Comparison of ENCODE assay signal across 8 cellular contexts in genomic region chr14:91060472-91061308, GRCh38. TPM values are rescaled to one million over a fixed set of nuclear protein-coding genes. Genes with fewer than 3 reads are reported as not detected.
DNase-seq lines count a peak whose midpoint lies in the region; ATAC-seq and TF ChIP-seq lines count a peak whose summit lies in the region.

Gene RPS6KA5 (minus strand): TSS chr14:91060641. CDS start chr14:91060434, 207 bp downstream.

- ATAC-seq in GM21515 (IDR thresholded peaks at IDR 0.05; ENCODE audit: unreplicated experiment), result peak; percentile 89

- H3K9ac ChIP-seq in OCI-LY3 (ENCODE audit: low read length), result peak within 1 kb of the TSS; percentile 93

- peak within 1 kb of the TSS; percentile 53 for H2AFZ ChIP-seq in OCI-LY3 (ENCODE audit: low read depth, low read length)

- H3K4me3 Mint-ChIP-seq in endothelial cell (ENCODE audit: unreplicated experiment), result peak within 1 kb of the TSS; percentile 80
- peak within 1 kb of the TSS; percentile 75 for H3K4me3 Mint-ChIP-seq in mesothelial cell of epicardium

- peak within 1 kb of the TSS; percentile 92 for H3K4me3 ChIP-seq in OCI-LY3 (ENCODE audit: low read length)

- DNase-seq in D341Med (ENCODE audit: low spot score) (peak; percentile 93), HuH-7 (ENCODE audit: low spot score) (peak; percentile 89), endothelial cell (ENCODE audit: low spot score) (peak; percentile 99), mesothelial cell of epicardium (ENCODE audit: low spot score in 2 of 2, unreplicated experiment in 2 of 2) (peak; percentile 99 to 100)
- peak; percentile 99 for DNase-seq in activated CD8-positive, alpha-beta memory T cell treated with anti-CD3 and anti-CD28 coated beads, Interleukin-2, amount 50 U/mL, for 48 hours
- DNase-seq in stimulated activated CD8-positive, alpha-beta memory T cell treated with anti-CD3 and anti-CD28 coated beads, Interleukin-15, amount 100 ng/mL, for 48 hours (ENCODE audit: low read depth in 2 of 2), result peak; percentile 100

- H3K79me2 ChIP-seq in OCI-LY3 (ENCODE audit: low read length), result peaks cover 35% of the 10 kb centered on the region

- H3K9me3 ChIP-seq in OCI-LY3 (ENCODE audit: insufficient read depth, low read length), result no peaks in the 10 kb centered on the region

- H3K4me2 ChIP-seq in OCI-LY3 (ENCODE audit: low read length), result peak within 1 kb of the TSS; percentile 91

- peaks cover 3% of the 10 kb centered on the region for H3K27me3 Mint-ChIP-seq in endothelial cell (ENCODE audit: unreplicated experiment)
- H3K27me3 Mint-ChIP-seq in mesothelial cell of epicardium (ENCODE audit: low read depth), result no peaks in the 10 kb centered on the region

- peak within 1 kb of the TSS; percentile 87 for H3K27ac ChIP-seq in OCI-LY3 (ENCODE audit: low read length)

- H3K36me3 Mint-ChIP-seq in endothelial cell (ENCODE audit: low read depth, unreplicated experiment) (no peaks in the 10 kb centered on the region), mesothelial cell of epicardium (no peaks in the 10 kb centered on the region)

- no peaks in the 10 kb centered on the region for H3K27me3 ChIP-seq in OCI-LY3 (ENCODE audit: low read depth, low read length)

- H3K27ac Mint-ChIP-seq in endothelial cell (ENCODE audit: unreplicated experiment) (no peak within 1 kb of the TSS), mesothelial cell of epicardium (peak within 1 kb of the TSS; percentile 79)

- H3K4me1 ChIP-seq in OCI-LY3 (ENCODE audit: low read length), result peaks cover 22% of the 10 kb centered on the region

- TF ChIP-seq CTCF in OCI-LY3 (IDR thresholded peaks at IDR 0.05; ENCODE audit: low read depth, low read length), result no peak
- TF ChIP-seq CTCF in endothelial cell (IDR thresholded peaks at IDR 0.05; ENCODE audit: unreplicated experiment), result peak; percentile 13
- TF ChIP-seq CTCF in mesothelial cell of epicardium (IDR thresholded peaks at IDR 0.05; ENCODE audit: unreplicated experiment), result no peak

- peaks cover 5% of the 10 kb centered on the region for H3K4me1 Mint-ChIP-seq in endothelial cell (ENCODE audit: unreplicated experiment)
- peaks cover 15% of the 10 kb centered on the region for H3K4me1 Mint-ChIP-seq in mesothelial cell of epicardium

- H3K36me3 ChIP-seq in OCI-LY3 (replicated peaks; ENCODE audit: low read depth, low read length), result no peaks in the 10 kb centered on the region

- H4K20me1 ChIP-seq in OCI-LY3 (ENCODE audit: insufficient read depth, low read length), result no peaks in the 10 kb centered on the region

- H3K9me3 Mint-ChIP-seq in endothelial cell (ENCODE audit: unreplicated experiment) (no peaks in the 10 kb centered on the region), mesothelial cell of epicardium (no peaks in the 10 kb centered on the region)

RNA-seq across cellular contexts. Expression of gene RPS6KA5, which starts in this region (rescaled TPM):
- total RNA-seq in endothelial cell (ENCODE audit: unreplicated experiment), result 13.8 TPM
- total RNA-seq in mesothelial cell of epicardium, result 11.0 to 12.8 TPM (median 11.8 TPM) in 3 replicates

Comparison
In these comparisons a context has a peak if more than half of its experiments do, and no peak if none do; other contexts are left out.
1. Peak in every context shown above with its lines: DNase-seq, ATAC-seq, H3K4me3 ChIP-seq and H3K27ac ChIP-seq.